1 cellular context compared by ENCODE assay signal in genomic region chr2:237669628-237670351, GRCh38.
TF ChIP-seq lines count a peak whose summit lies in the region.

No MANE protein-coding gene starts in this region.

TF ChIP-seq in SK-N-SH, 30 proteins besides CTCF, POLR2A, EP300 and RAD21 (continued from another document):
- peak; percentile 91 for TF ChIP-seq PBX3 (IDR thresholded peaks at IDR 0.05)
- 0 out of 2 replicates have a peak, but pooled peaks have one; percentile 55 for TF ChIP-seq YY1 (IDR thresholded peaks at IDR 0.05; ENCODE audit: low read depth)
- no peak; the same call in 1 of the 2 replicates for TF ChIP-seq RCOR1 (IDR thresholded peaks at IDR 0.05; ENCODE audit: low read length)
- TF ChIP-seq RFX5 (IDR thresholded peaks at IDR 0.05; ENCODE audit: low read length) = no peak
- TF ChIP-seq TAF1 (IDR thresholded peaks at IDR 0.05; ENCODE audit: borderline replicate concordance, low read depth, low read length) = no peak
- TF ChIP-seq MAX (IDR thresholded peaks at IDR 0.05; ENCODE audit: low read depth) = peak; percentile 99
- TF ChIP-seq IRF3 (IDR thresholded peaks at IDR 0.05; ENCODE audit: low read depth, low read length) = no peak
- TF ChIP-seq ELF1 (IDR thresholded peaks at IDR 0.05) = peak; percentile 81
- peak; percentile 82 for TF ChIP-seq NFIC (IDR thresholded peaks at IDR 0.05; ENCODE audit: borderline replicate concordance)
- no peak for TF ChIP-seq NRF1 (IDR thresholded peaks at IDR 0.05; ENCODE audit: low read depth, low read length)
- no peak for TF ChIP-seq CHD2 (IDR thresholded peaks at IDR 0.05; ENCODE audit: low read length, partially characterized antibody)
- peak; percentile 89; the same call in 1 of the 2 replicates for TF ChIP-seq POLR2AphosphoS5 (IDR thresholded peaks at IDR 0.05; ENCODE audit: low read depth, low read length)
- TF ChIP-seq MEF2A (IDR thresholded peaks at IDR 0.05; ENCODE audit: borderline replicate concordance, low read depth) = peak; percentile 99
- peak; percentile 76 for TF ChIP-seq ZBTB33 (IDR thresholded peaks at IDR 0.05; ENCODE audit: borderline replicate concordance, low read depth)
- TF ChIP-seq GABPA (IDR thresholded peaks at IDR 0.05; ENCODE audit: low read depth) = peak; percentile 63
- TF ChIP-seq RXRA (IDR thresholded peaks at IDR 0.05; ENCODE audit: borderline replicate concordance, low read depth) = 0 out of 2 replicates have a peak, but pooled peaks have one; percentile 55
- TF ChIP-seq SMC3 (IDR thresholded peaks at IDR 0.05; ENCODE audit: low read depth, low read length) = no peak
- peak; percentile 82 for TF ChIP-seq JUND (IDR thresholded peaks at IDR 0.05)
- peak; percentile 48; the same call in 1 of the 2 replicates for TF ChIP-seq TEAD4 (IDR thresholded peaks at IDR 0.05; ENCODE audit: borderline replicate concordance, insufficient read depth)
